9 cellular contexts compared by ENCODE assay signal in genomic region chr6:1665214-1665613, GRCh38. TPM values are rescaled to one million over a fixed set of nuclear protein-coding genes. Genes with fewer than 3 reads are reported as not detected.
DNase-seq lines count a peak whose midpoint lies in the region; ATAC-seq and TF ChIP-seq lines count a peak whose summit lies in the region.
"Had no signal": no experiment of that assay in that cellular context is flagged by ENCODE, and none has a peak within 500 bp of the region (broad histone marks: within the 10 kb centered on the region; RNA-seq: fewer than 3 reads in every experiment).

No MANE protein-coding gene starts in this region.

- no peaks in the 10 kb centered on the region for H3K27me3 Mint-ChIP-seq in IgD-negative memory B cell
- H3K27me3 Mint-ChIP-seq in CD8-positive, alpha-beta T cell (ENCODE audit: low read depth): no peaks in the 10 kb centered on the region

- TF ChIP-seq CTCF in coronary artery (IDR thresholded peaks at IDR 0.05): no peak
- no peak for TF ChIP-seq CTCF in CD8-positive, alpha-beta T cell (IDR thresholded peaks at IDR 0.05)

- no peaks in the 10 kb centered on the region for H3K9me3 Mint-ChIP-seq in IgD-negative memory B cell
- no peaks in the 10 kb centered on the region for H3K9me3 Mint-ChIP-seq in CD8-positive, alpha-beta T cell

- peaks cover 10 to 17% (median 14%) of the 10 kb centered on the region in 3 donors for H3K4me1 Mint-ChIP-seq in IgD-negative memory B cell
- no peaks in the 10 kb centered on the region for H3K4me1 Mint-ChIP-seq in CD8-positive, alpha-beta T cell (ENCODE audit: low read depth)

- no peak overlapping the region for H3K9ac ChIP-seq in BLaER1

- ATAC-seq in GM19324 (IDR thresholded peaks at IDR 0.05; ENCODE audit: low FRiP score, unreplicated experiment) (peak; percentile 76), HG02852 (IDR thresholded peaks at IDR 0.05; ENCODE audit: unreplicated experiment) (peak; percentile 93)
- ATAC-seq in CD8-positive, alpha-beta T cell: no peak

- CTCF ChIA-PET in CD8-positive, alpha-beta T cell (lab: Charles Lee): no interaction called here

- H4K20me1 ChIP-seq in BLaER1: no peaks in the 10 kb centered on the region

- H3K27ac ChIP-seq in BLaER1 (0 out of 2 replicates have a peak overlapping the region, but pooled peaks have one; percentile 11), coronary artery (no peak overlapping the region)
- no peak overlapping the region for H3K27ac ChIP-seq in CD8-positive, alpha-beta T cell (ENCODE audit: low read depth, low read length)

- peak overlapping the region; percentile 47 for H3K4me2 ChIP-seq in BLaER1

- H3K27ac Mint-ChIP-seq in IgD-negative memory B cell: peak overlapping the region in 2 of 3 donors; percentile 48 to 76
- no peak overlapping the region for H3K27ac Mint-ChIP-seq in CD8-positive, alpha-beta T cell

- H3K4me1 ChIP-seq in BLaER1: peaks cover 8% of the 10 kb centered on the region
- H3K4me1 ChIP-seq in CD8-positive, alpha-beta T cell (ENCODE audit: insufficient read depth, low read length): no peaks in the 10 kb centered on the region

- POLR2A ChIA-PET in CD8-positive, alpha-beta T cell (lab: Charles Lee): no interaction called here

- intact Hi-C loops in CD8-positive, alpha-beta T cell (cut with DNase I, micrococcal nuclease): no loop called here

- H3K4me3 ChIP-seq in BLaER1 (no peak overlapping the region), coronary artery (no peak overlapping the region)
- H3K4me3 ChIP-seq in CD8-positive, alpha-beta T cell (ENCODE audit: low read depth, low read length): no peak overlapping the region

- peak overlapping the region in 1 of 4 donors; percentile 10 for H3K4me3 Mint-ChIP-seq in IgD-negative memory B cell
- no peak overlapping the region for H3K4me3 Mint-ChIP-seq in CD8-positive, alpha-beta T cell

- H3K9me3 ChIP-seq in BLaER1: no peaks in the 10 kb centered on the region
- H3K9me3 ChIP-seq in CD8-positive, alpha-beta T cell (ENCODE audit: low read length): no peaks in the 10 kb centered on the region

- no peak for DNase-seq in activated naive CD4-positive, alpha-beta T cell (lab: John Stamatoyannopoulos, UW)
- DNase-seq in coronary artery (ENCODE audit: low spot score): no peak
- DNase-seq in NCI-H345 treated with DMSO at 0.1 percent for 48 hours (lab: John Stamatoyannopoulos, UW; ENCODE audit: unreplicated experiment): no peak
- DNase-seq in CD8-positive, alpha-beta T cell: no peak
- DNase-seq: NCI-H524 treated with DMSO at 0.1 percent for 48 hours had no signal

- no peaks in the 10 kb centered on the region for H3K27me3 ChIP-seq in BLaER1
- no peaks in the 10 kb centered on the region for H3K27me3 ChIP-seq in CD8-positive, alpha-beta T cell (ENCODE audit: insufficient read depth, low read length)

- H3K36me3 ChIP-seq in BLaER1: no peaks in the 10 kb centered on the region
- H3K36me3 ChIP-seq in CD8-positive, alpha-beta T cell (ENCODE audit: insufficient read depth, low read length): no peaks in the 10 kb centered on the region

- H3K36me3 Mint-ChIP-seq in IgD-negative memory B cell: peaks cover 3% of the 10 kb centered on the region
- no peaks in the 10 kb centered on the region for H3K36me3 Mint-ChIP-seq in CD8-positive, alpha-beta T cell

RNA-seq across cellular contexts. Expression of gene FOXC1, which starts 55.5 kb away (rescaled TPM):
- not detected for polyA plus RNA-seq in IgD-negative memory B cell
- not detected for total RNA-seq in CD8-positive, alpha-beta T cell
